18 cellular contexts compared by ENCODE assay signal in the genomic region with DNA sequence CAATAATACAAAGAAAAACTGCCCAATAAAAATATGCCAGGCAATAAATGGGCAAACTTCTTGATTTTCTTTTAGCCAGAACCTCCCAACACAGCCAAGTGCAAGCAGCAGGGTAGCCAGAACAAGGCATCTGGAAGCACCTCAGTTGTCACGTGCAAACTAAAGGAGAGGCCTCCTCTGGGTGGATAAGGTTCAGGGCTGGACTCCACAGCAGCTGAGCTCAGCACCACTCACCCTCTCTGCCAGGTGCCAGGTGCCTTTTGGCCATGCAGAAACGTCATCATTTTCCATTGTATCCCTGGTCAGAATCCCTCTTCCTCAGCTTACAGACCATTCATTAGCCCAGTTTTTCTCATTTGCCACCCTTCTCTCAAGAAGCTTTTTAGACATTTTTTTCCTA.
"Had no signal": no experiment of that assay in that cellular context is flagged by ENCODE, and none has a peak within 500 bp of the region (broad histone marks: within the 10 kb centered on the region; RNA-seq: fewer than 3 reads in every experiment).

No MANE protein-coding gene starts in this region.

- H3K4me3 ChIP-seq: colonic mucosa, dorsolateral prefrontal cortex, esophagus muscularis mucosa, tibial artery had no signal

- H3K36me3 ChIP-seq: colonic mucosa, esophagus muscularis mucosa had no signal

- H3K4me1 Mint-ChIP-seq: activated naive CD8-positive, alpha-beta T cell treated with anti-CD3 and anti-CD28 coated beads for 36 hours; naive B cell; stimulated activated effector memory CD8-positive, alpha-beta T cell treated with anti-CD3 and anti-CD28 coated beads, Interleukin-12 subunit alpha, Interleukin-12 subunit beta, amount 100 ng/mL, for 72 hours had no signal

- DNase-seq: activated CD4-positive, alpha-beta memory T cell treated with anti-CD3 and anti-CD28 coated beads for 36 hours; activated CD4-positive, alpha-beta T cell treated with anti-CD3 and anti-CD28 coated beads for 48 hours; activated naive CD4-positive, alpha-beta T cell treated with Interleukin-2 at 50 U/mL for 16 hours; activated naive CD8-positive, alpha-beta T cell treated with anti-CD3 and anti-CD28 coated beads for 36 hours; activated T-cell treated with anti-CD3 and anti-CD28 coated beads, Interleukin-2, amount 50 U/mL, for 48 hours; colonic mucosa; dorsolateral prefrontal cortex; hypothalamus; mesendoderm; naive B cell; nucleus accumbens; small intestine; stimulated activated CD4-positive, alpha-beta T cell treated with anti-CD3 and anti-CD28 coated beads, Interleukin-2, amount 100 ng/mL, for 24 hours; stimulated activated naive CD8-positive, alpha-beta T cell treated with anti-CD3 and anti-CD28 coated beads, Interleukin-15, amount 100 ng/mL, for 72 hours; tibial artery had no signal

- H3K27ac Mint-ChIP-seq: activated CD4-positive, alpha-beta memory T cell treated with anti-CD3 and anti-CD28 coated beads for 36 hours; activated naive CD8-positive, alpha-beta T cell treated with anti-CD3 and anti-CD28 coated beads for 36 hours; naive B cell; stimulated activated effector memory CD8-positive, alpha-beta T cell treated with anti-CD3 and anti-CD28 coated beads, Interleukin-12 subunit alpha, Interleukin-12 subunit beta, amount 100 ng/mL, for 72 hours; stimulated activated naive CD8-positive, alpha-beta T cell treated with anti-CD3 and anti-CD28 coated beads, Interleukin-15, amount 100 ng/mL, for 72 hours had no signal

- H3K36me3 Mint-ChIP-seq: stimulated activated effector memory CD8-positive, alpha-beta T cell treated with anti-CD3 and anti-CD28 coated beads, Interleukin-12 subunit alpha, Interleukin-12 subunit beta, amount 100 ng/mL, for 72 hours had no signal

- H3K4me1 ChIP-seq: colonic mucosa, esophagus muscularis mucosa, tibial artery had no signal

- H3K9me3 ChIP-seq: colonic mucosa, esophagus muscularis mucosa, tibial artery had no signal

- H3K4me3 Mint-ChIP-seq: activated CD4-positive, alpha-beta memory T cell treated with anti-CD3 and anti-CD28 coated beads for 36 hours; activated naive CD8-positive, alpha-beta T cell treated with anti-CD3 and anti-CD28 coated beads for 36 hours; naive B cell; stimulated activated effector memory CD8-positive, alpha-beta T cell treated with anti-CD3 and anti-CD28 coated beads, Interleukin-12 subunit alpha, Interleukin-12 subunit beta, amount 100 ng/mL, for 72 hours; stimulated activated naive CD8-positive, alpha-beta T cell treated with anti-CD3 and anti-CD28 coated beads, Interleukin-15, amount 100 ng/mL, for 72 hours had no signal

- ATAC-seq: sciatic nerve; stimulated activated effector memory CD8-positive, alpha-beta T cell treated with anti-CD3 and anti-CD28 coated beads, Interleukin-12 subunit alpha, Interleukin-12 subunit beta, amount 100 ng/mL, for 72 hours; stimulated activated naive CD8-positive, alpha-beta T cell treated with anti-CD3 and anti-CD28 coated beads, Interleukin-15, amount 100 ng/mL, for 72 hours had no signal

- H3K9me3 Mint-ChIP-seq: stimulated activated effector memory CD8-positive, alpha-beta T cell treated with anti-CD3 and anti-CD28 coated beads, Interleukin-12 subunit alpha, Interleukin-12 subunit beta, amount 100 ng/mL, for 72 hours; stimulated activated naive CD8-positive, alpha-beta T cell treated with anti-CD3 and anti-CD28 coated beads, Interleukin-15, amount 100 ng/mL, for 72 hours had no signal

- H3K27ac ChIP-seq: colonic mucosa, dorsolateral prefrontal cortex, esophagus muscularis mucosa, tibial artery had no signal

- H3K27me3 ChIP-seq: colonic mucosa, dorsolateral prefrontal cortex, esophagus muscularis mucosa, tibial artery had no signal

- H3K27me3 Mint-ChIP-seq: activated CD4-positive, alpha-beta memory T cell treated with anti-CD3 and anti-CD28 coated beads for 36 hours; activated naive CD8-positive, alpha-beta T cell treated with anti-CD3 and anti-CD28 coated beads for 36 hours; naive B cell; stimulated activated naive CD8-positive, alpha-beta T cell treated with anti-CD3 and anti-CD28 coated beads, Interleukin-15, amount 100 ng/mL, for 72 hours had no signal
